In the genomic region with DNA sequence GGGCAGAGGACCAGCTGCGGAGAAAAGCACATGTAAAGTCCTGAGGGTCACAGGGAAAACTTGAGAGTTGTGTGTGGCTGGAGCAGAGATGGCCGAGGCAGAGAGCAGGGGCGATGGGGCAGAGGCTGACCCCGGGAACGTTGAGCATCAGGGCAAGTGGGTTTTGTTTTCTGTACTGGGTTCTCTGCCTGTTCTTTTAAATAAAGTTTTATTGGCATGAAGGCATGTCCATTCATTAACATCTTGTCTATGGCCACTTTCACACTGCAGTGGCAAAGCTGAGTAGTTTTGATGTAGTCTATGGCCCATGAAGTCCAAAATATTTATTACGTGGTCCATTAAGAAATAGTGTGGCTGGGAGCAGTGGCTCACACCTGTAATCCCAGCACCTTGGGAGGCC, we compare ENCODE assay signal across 25 cellular contexts.
DNase-seq lines count a peak whose midpoint lies in the region; ATAC-seq and TF ChIP-seq lines count a peak whose summit lies in the region.
"Had no signal": no experiment of that assay in that cellular context is flagged by ENCODE, and none has a peak within 500 bp of the region (broad histone marks: within the 10 kb centered on the region; RNA-seq: fewer than 3 reads in every experiment).

No MANE protein-coding gene starts in this region.

- no peak overlapping the region for H2AK5ac ChIP-seq in IMR-90 (ENCODE audit: low read depth, low read length)

- no peak for TF ChIP-seq EP300 in stomach (IDR thresholded peaks at IDR 0.05)

- H4K5ac ChIP-seq in IMR-90 (ENCODE audit: low read depth, low read length): peak overlapping the region; percentile 34

- H3K79me1 ChIP-seq in IMR-90 (ENCODE audit: low read depth in 1 of 2, low read length in 2 of 2): peaks cover 55 to 93% of the 10 kb centered on the region in 2 experiments

- peak overlapping the region; percentile 83 for H3K4ac ChIP-seq in IMR-90 (ENCODE audit: low read depth, low read length)

- H3K14ac ChIP-seq in IMR-90 (replicated peaks; ENCODE audit: low read depth, low read length): 0 out of 2 replicates have a peak overlapping the region, but pooled peaks have one; percentile 40

- H4K8ac ChIP-seq in IMR-90 (ENCODE audit: low read depth in 2 of 2, low read length in 2 of 2): no peak overlapping the region; a peak in 1 of 4 replicates

- H2BK120ac ChIP-seq in IMR-90 (ENCODE audit: low read depth, low read length): peak overlapping the region; percentile 46; the same call in 1 of the 2 replicates

- TF ChIP-seq RAD21 in IMR-90 (IDR thresholded peaks at IDR 0.05; ENCODE audit: low read length): no peak

- BruUV-seq in IMR-90 (replicated peaks; lab: Mats Ljungman, UMichigan): no TSS peak

- H3K56ac ChIP-seq in IMR-90 (ENCODE audit: extremely low read depth, insufficient read depth, low read length): no peak overlapping the region

- peak overlapping the region; percentile 21; the same call in 1 of the 2 replicates for H3K18ac ChIP-seq in IMR-90 (ENCODE audit: low read depth, low read length)

- no peak for ATAC-seq in activated naive CD8-positive, alpha-beta T cell treated with anti-CD3 and anti-CD28 coated beads, Interleukin-2, amount 50 U/mL, for 24 hours
- no peak for ATAC-seq in IMR-90 (ENCODE audit: low read depth)
- ATAC-seq: activated T-cell treated with anti-CD3 and anti-CD28 coated beads, Interleukin-2, amount 50 U/mL, for 72 hours had no signal

- H3K9me3 ChIP-seq in IMR-90 (ENCODE audit: control insufficient read depth, insufficient read depth, low read length): no peaks in the 10 kb centered on the region
- H3K9me3 ChIP-seq in iPS-15b (ENCODE audit: control insufficient read depth, insufficient read depth, low read length): no peaks in the 10 kb centered on the region
- no peaks in the 10 kb centered on the region for H3K9me3 ChIP-seq in stomach
- H3K9me3 ChIP-seq in endodermal cell (ENCODE audit: control insufficient read depth, low read length): no peaks in the 10 kb centered on the region
- H3K9me3 ChIP-seq: SK-N-SH, testis had no signal

- POLR2A ChIA-PET in IMR-90 (lab: Charles Lee; ENCODE audit: unreplicated experiment): no interaction called here

- H2AK9ac ChIP-seq in IMR-90 (replicated peaks; ENCODE audit: low read depth, low read length, poor library complexity): no peak overlapping the region

- CTCF ChIA-PET in IMR-90 (lab: Yijun Ruan, JAX): interaction anchor here (0.6 kb wide), 1 partner anchor 82 kb away, joined by 3 read pairs; no protein-coding TSS in a partner anchor

- no peak for TF ChIP-seq POLR2A in IMR-90 (IDR thresholded peaks at IDR 0.05; ENCODE audit: low read depth, low read length)
- TF ChIP-seq POLR2A in stomach (IDR thresholded peaks at IDR 0.05): no peak

- peaks cover 3% of the 10 kb centered on the region for H3K36me3 Mint-ChIP-seq in activated naive CD8-positive, alpha-beta T cell
- peaks cover 62% of the 10 kb centered on the region for H3K36me3 Mint-ChIP-seq in activated naive CD8-positive, alpha-beta T cell treated with anti-CD3 and anti-CD28 coated beads, Interleukin-2, amount 50 U/mL, for 24 hours (ENCODE audit: low read depth)
- peaks cover 58% of the 10 kb centered on the region for H3K36me3 Mint-ChIP-seq in endodermal cell (ENCODE audit: low read depth)

- peak overlapping the region; percentile 51 for H2BK5ac ChIP-seq in IMR-90 (ENCODE audit: low read depth, low read length, poor library complexity, severe bottlenecking)

- no peak overlapping the region for H2BK15ac ChIP-seq in IMR-90 (ENCODE audit: low read depth, low read length)

- intact Hi-C loops in IMR-90 (cut with micrococcal nuclease): no loop called here
- intact Hi-C loops in stomach (cut with DNase I; ENCODE audit: low total_unique reads): loop anchor here (10.0 kb wide), 1 partner anchor 129 kb away; a partner anchor contains a TSS

- H3K4me3 ChIP-seq in IMR-90 (ENCODE audit: insufficient read depth, low read depth, low read length) (no peak overlapping the region), iPS-15b (ENCODE audit: low read depth, low read length) (no peak overlapping the region), stomach (no peak overlapping the region), endodermal cell (ENCODE audit: low read length) (no peak overlapping the region)
- H3K4me3 ChIP-seq: skin epidermis, testis had no signal

- WGBS in IMR-90 (ENCODE audit: extremely low coverage in 2 of 2, insufficient read length in 1 of 2), 2 experiments: no CpG with 5 or more reads among the region's 6 CpGs
- 86 to 96% (median 94%) methylated on average over 6 of the region's 6 CpGs for WGBS in stomach, 5 donors
- 93 to 98% methylated on average over 6 of the region's 6 CpGs for WGBS in endodermal cell (ENCODE audit: insufficient coverage in 1 of 2, insufficient read length in 1 of 2), 2 experiments

- peak overlapping the region; percentile 40; the same call in 1 of the 2 replicates for H3K23ac ChIP-seq in IMR-90 (ENCODE audit: low read depth, low read length)

- no peak overlapping the region for H2AFZ ChIP-seq in IMR-90 (replicated peaks; ENCODE audit: low read length, poor library complexity)

- H3K27ac Mint-ChIP-seq in activated naive CD8-positive, alpha-beta T cell: peak overlapping the region; percentile 50
- no peak overlapping the region for H3K27ac Mint-ChIP-seq in activated naive CD8-positive, alpha-beta T cell treated with anti-CD3 and anti-CD28 coated beads, Interleukin-2, amount 50 U/mL, for 24 hours
- no peak overlapping the region for H3K27ac Mint-ChIP-seq in endodermal cell
- H3K27ac Mint-ChIP-seq: activated naive CD4-positive, alpha-beta T cell treated with anti-CD3 and anti-CD28 coated beads, Interleukin-2, amount 50 U/mL, for 24 hours; activated T-cell treated with anti-CD3 and anti-CD28 coated beads, Interleukin-2, amount 50 U/mL, for 72 hours; CD4-positive, alpha-beta T cell; progenitor cell of endocrine pancreas had no signal

- dilution Hi-C loops in IMR-90 (cut with HindIII; ENCODE audit: low sequenced_read_pairs, unreplicated experiment): no loop called here

- no peaks in the 10 kb centered on the region for H3K27me3 ChIP-seq in IMR-90 (ENCODE audit: control insufficient read depth, insufficient read depth, low read length)
- H3K27me3 ChIP-seq in iPS-15b (ENCODE audit: control insufficient read depth, insufficient read depth, low read length): no peaks in the 10 kb centered on the region
- no peaks in the 10 kb centered on the region for H3K27me3 ChIP-seq in stomach
- no peaks in the 10 kb centered on the region for H3K27me3 ChIP-seq in endodermal cell (ENCODE audit: control insufficient read depth, insufficient read depth, low read length, poor library complexity, severe bottlenecking)
- H3K27me3 ChIP-seq: testis had no signal

- H3K9ac ChIP-seq in IMR-90 (ENCODE audit: low read depth, low read length): no peak overlapping the region
- H3K9ac ChIP-seq in iPS-15b (ENCODE audit: low read depth, low read length): peak overlapping the region; percentile 29
- H3K9ac ChIP-seq in endodermal cell (ENCODE audit: extremely low read depth, low read length, poor library complexity, severe bottlenecking): no peak overlapping the region
- H3K9ac ChIP-seq: SK-N-SH had no signal

- TF ChIP-seq CTCF in IMR-90 (conservative IDR thresholded peaks at IDR 0.05; ENCODE audit: low read depth, low read length) (no peak), stomach (IDR thresholded peaks at IDR 0.05) (no peak), endodermal cell (conservative IDR thresholded peaks at IDR 0.05) (no peak)

- H3K4me3 Mint-ChIP-seq in activated naive CD8-positive, alpha-beta T cell: no peak overlapping the region
- H3K4me3 Mint-ChIP-seq in activated naive CD8-positive, alpha-beta T cell treated with anti-CD3 and anti-CD28 coated beads, Interleukin-2, amount 50 U/mL, for 24 hours: no peak overlapping the region
- H3K4me3 Mint-ChIP-seq in endodermal cell: no peak overlapping the region
- H3K4me3 Mint-ChIP-seq: activated naive CD4-positive, alpha-beta T cell treated with anti-CD3 and anti-CD28 coated beads, Interleukin-2, amount 50 U/mL, for 24 hours; activated T-cell treated with anti-CD3 and anti-CD28 coated beads, Interleukin-2, amount 50 U/mL, for 72 hours; CD4-positive, alpha-beta T cell had no signal

- H3K9me3 Mint-ChIP-seq in activated naive CD8-positive, alpha-beta T cell (ENCODE audit: low read depth): no peaks in the 10 kb centered on the region
- no peaks in the 10 kb centered on the region for H3K9me3 Mint-ChIP-seq in activated naive CD8-positive, alpha-beta T cell treated with anti-CD3 and anti-CD28 coated beads, Interleukin-2, amount 50 U/mL, for 24 hours
- no peaks in the 10 kb centered on the region for H3K9me3 Mint-ChIP-seq in endodermal cell
- H3K9me3 Mint-ChIP-seq: activated naive CD4-positive, alpha-beta T cell treated with anti-CD3 and anti-CD28 coated beads, Interleukin-2, amount 50 U/mL, for 24 hours; activated T-cell treated with anti-CD3 and anti-CD28 coated beads, Interleukin-2, amount 50 U/mL, for 72 hours; CD4-positive, alpha-beta T cell had no signal

- H3K4me1 ChIP-seq in IMR-90 (ENCODE audit: control insufficient read depth, insufficient read depth, low read length): peaks cover 21% of the 10 kb centered on the region
- no peaks in the 10 kb centered on the region for H3K4me1 ChIP-seq in iPS-15b (ENCODE audit: control insufficient read depth, insufficient read depth, low read length)
- peaks cover 15 to 44% (median 22%) of the 10 kb centered on the region in 4 donors for H3K4me1 ChIP-seq in stomach
- no peaks in the 10 kb centered on the region for H3K4me1 ChIP-seq in endodermal cell (ENCODE audit: control insufficient read depth, insufficient read depth, low read length)

- peak overlapping the region; percentile 28; the same call in 1 of the 2 replicates for H3K27ac ChIP-seq in IMR-90 (ENCODE audit: insufficient read depth, low read length)
- peak overlapping the region in 4 of 5 donors; percentile 8 to 79 (median 69) for H3K27ac ChIP-seq in stomach
- no peak overlapping the region for H3K27ac ChIP-seq in endodermal cell (ENCODE audit: low read depth, low read length)
- H3K27ac ChIP-seq: skin epidermis, testis had no signal

- H3K36me3 ChIP-seq in IMR-90 (ENCODE audit: control insufficient read depth, insufficient read depth, low read length) (peaks cover 76% of the 10 kb centered on the region), iPS-15b (ENCODE audit: control insufficient read depth, insufficient read depth, low read length) (peaks cover 39% of the 10 kb centered on the region), stomach (peaks cover 32 to 81% (median 70%) of the 10 kb centered on the region in 4 donors), endodermal cell (ENCODE audit: control insufficient read depth, insufficient read depth, low read length) (peaks cover 24% of the 10 kb centered on the region)

- H4K91ac ChIP-seq in IMR-90 (ENCODE audit: insufficient read depth, low read depth, low read length): no peak overlapping the region

- no peak for DNase-seq in activated naive CD8-positive, alpha-beta T cell treated with anti-CD3 and anti-CD28 coated beads, Interleukin-2, amount 50 U/mL, for 24 hours
- DNase-seq in IMR-90: no peak
- DNase-seq in stomach: no peak
- no peak for DNase-seq in AG08396 (ENCODE audit: low spot score)
- no peak for DNase-seq in endodermal cell
- no peak for DNase-seq in effector CD4-positive, alpha-beta T cell
- DNase-seq: activated CD4-positive, CD25-positive, alpha-beta regulatory T cell; activated T-cell treated with anti-CD3 and anti-CD28 coated beads, Interleukin-2, amount 50 U/mL, for 72 hours; CD4-positive, alpha-beta T cell; central memory CD4-positive, alpha-beta T cell; DMS 273 treated with DMSO at 0.1 percent for 48 hours; head of caudate nucleus; mammary epithelial cell; NCI-H1105; NCI-H2081; NCI-H345; NCI-H774; SK-N-SH; T-helper 9 cell; testis had no signal

- H3K4me1 Mint-ChIP-seq in activated naive CD8-positive, alpha-beta T cell (ENCODE audit: low read depth): peaks cover 3% of the 10 kb centered on the region
- peaks cover 23% of the 10 kb centered on the region for H3K4me1 Mint-ChIP-seq in activated naive CD8-positive, alpha-beta T cell treated with anti-CD3 and anti-CD28 coated beads, Interleukin-2, amount 50 U/mL, for 24 hours
- no peaks in the 10 kb centered on the region for H3K4me1 Mint-ChIP-seq in endodermal cell

- 0 out of 2 replicates have a peak, but pooled peaks cover 4% of the 10 kb centered on the region for H4K20me1 ChIP-seq in IMR-90 (ENCODE audit: insufficient read depth, low read length)

- H2BK20ac ChIP-seq in IMR-90 (ENCODE audit: low read depth, low read length): peak overlapping the region; percentile 40; the same call in 1 of the 2 replicates

- H3K9me1 ChIP-seq in IMR-90 (ENCODE audit: insufficient read depth, low read length): peaks cover 41% of the 10 kb centered on the region

- in situ Hi-C loops in IMR-90 (cut with MboI; ENCODE audit: low sequenced_read_pairs): loop anchor here (25.0 kb wide), 1 partner anchor 127 kb away; a partner anchor contains a TSS

- H3K27me3 Mint-ChIP-seq in activated naive CD8-positive, alpha-beta T cell: no peaks in the 10 kb centered on the region
- no peaks in the 10 kb centered on the region for H3K27me3 Mint-ChIP-seq in activated naive CD8-positive, alpha-beta T cell treated with anti-CD3 and anti-CD28 coated beads, Interleukin-2, amount 50 U/mL, for 24 hours
- H3K27me3 Mint-ChIP-seq in endodermal cell (ENCODE audit: insufficient read depth): no peaks in the 10 kb centered on the region
- H3K27me3 Mint-ChIP-seq: activated naive CD4-positive, alpha-beta T cell treated with anti-CD3 and anti-CD28 coated beads, Interleukin-2, amount 50 U/mL, for 24 hours; CD4-positive, alpha-beta T cell; progenitor cell of endocrine pancreas had no signal

- H3K4me2 ChIP-seq in IMR-90 (ENCODE audit: low read depth, low read length): no peak overlapping the region
- H3K4me2 ChIP-seq: SK-N-SH had no signal
